ENCODE assay signal across 9 cellular contexts in genomic region chr19:17471410-17472125, GRCh38. TPM values are rescaled to one million over a fixed set of nuclear protein-coding genes. Genes with fewer than 3 reads are reported as not detected.
A peak's percentile ranks its signal among the peaks of the same experiment; 100 is the strongest.
DNase-seq lines count a peak whose midpoint lies in the region; ATAC-seq and TF ChIP-seq lines count a peak whose summit lies in the region.
"Had no signal": no experiment of that assay in that cellular context is flagged by ENCODE, and none has a peak within 500 bp of the region (broad histone marks: within the 10 kb centered on the region; RNA-seq: fewer than 3 reads in every experiment).

No MANE protein-coding gene starts in this region.

- H3K4me1 Mint-ChIP-seq in CD14-positive monocyte: peaks cover 75% of the 10 kb centered on the region
- peaks cover 50% of the 10 kb centered on the region for H3K4me1 Mint-ChIP-seq in nephron progenitor cell

- H3K9me3 Mint-ChIP-seq in CD14-positive monocyte (peaks cover 0 to 4% (median 0%) of the 10 kb centered on the region in 7 donors), nephron progenitor cell (no peaks in the 10 kb centered on the region)

- DNase-seq in CD14-positive monocyte (ENCODE audit: low spot score) (no peak), MG63 (no peak), nephron progenitor cell (no peak), GM19240 (ENCODE audit: insufficient read length, low spot score) (no peak), NCI-H1092 treated with DMSO at 0.1 percent for 48 hours (lab: John Stamatoyannopoulos, UW) (no peak), GF-D8 (lab: John Stamatoyannopoulos, UW) (no peak)
- DNase-seq: nucleus accumbens had no signal

- no peaks in the 10 kb centered on the region for H3K36me3 ChIP-seq in MG63

- peak overlapping the region; percentile 90 for H3K27ac ChIP-seq in cingulate gyrus (ENCODE audit: low read depth, low read length)

- no peaks in the 10 kb centered on the region for H3K27me3 ChIP-seq in MG63

- H3K27me3 Mint-ChIP-seq in CD14-positive monocyte (ENCODE audit: low read depth in 3 of 3) (peaks cover 0 to 2% (median 2%) of the 10 kb centered on the region in 3 donors), nephron progenitor cell (ENCODE audit: low read depth, poor library complexity) (peaks cover 3% of the 10 kb centered on the region)

- H3K9me3 ChIP-seq in MG63: no peaks in the 10 kb centered on the region

- H3K4me3 Mint-ChIP-seq in CD14-positive monocyte: peak overlapping the region; percentile 98 to 99
- peak overlapping the region; percentile 93 for H3K4me3 Mint-ChIP-seq in nephron progenitor cell

- peaks cover 0 to 2% of the 10 kb centered on the region in 2 donors for H3K36me3 Mint-ChIP-seq in CD14-positive monocyte
- peaks cover 4% of the 10 kb centered on the region for H3K36me3 Mint-ChIP-seq in nephron progenitor cell (ENCODE audit: low read depth)

- TF ChIP-seq CTCF in CD14-positive monocyte (IDR thresholded peaks at IDR 0.05) (no peak), nephron progenitor cell (IDR thresholded peaks at IDR 0.05) (no peak)

- intact Hi-C loops in CD14-positive monocyte (cut with micrococcal nuclease): no loop called here

- peak overlapping the region; percentile 72 for H3K4me3 ChIP-seq in MG63

- ATAC-seq in HG03280 (IDR thresholded peaks at IDR 0.05; ENCODE audit: unreplicated experiment): no peak

- peak overlapping the region in 6 of 7 donors; percentile 71 to 97 (median 96) for H3K27ac Mint-ChIP-seq in CD14-positive monocyte
- H3K27ac Mint-ChIP-seq in nephron progenitor cell: no peak overlapping the region

RNA-seq across cellular contexts. Expression of gene SLC27A1, which starts 1.2 kb away (rescaled TPM):
- polyA plus RNA-seq in CD14-positive monocyte: 10 to 100 TPM; 27.1 to 27.6 TPM
- 6.3 and 6.5 TPM in 2 replicates for total RNA-seq in MG63 (2014; rRNA removed; shearing (Covaris generic); ENCODE audit: low replicate concordance)

RNA-seq across cellular contexts. Expression of gene NXNL1, which starts 10.8 kb away (rescaled TPM):
- not detected for polyA plus RNA-seq in CD14-positive monocyte
- total RNA-seq in MG63 (2014; rRNA removed; shearing (Covaris generic); ENCODE audit: low replicate concordance): not detected in 2 replicates

RNA-seq across cellular contexts. Expression of gene TMEM221, which starts 23.1 kb away (rescaled TPM):
- not detected for polyA plus RNA-seq in CD14-positive monocyte
- total RNA-seq in MG63 (2014; rRNA removed; shearing (Covaris generic); ENCODE audit: low replicate concordance): not detected in 2 replicates

RNA-seq across cellular contexts. Expression of gene PGLS, which starts 39.9 kb away (rescaled TPM):
- polyA plus RNA-seq in CD14-positive monocyte: 100 to 1,000 TPM; 141 to 158 TPM
- 87.7 and 149 TPM in 2 replicates for total RNA-seq in MG63 (2014; rRNA removed; shearing (Covaris generic); ENCODE audit: low replicate concordance)

RNA-seq across cellular contexts. Expression of gene MVB12A, which starts 51.7 kb away (rescaled TPM):
- 10 to 100 TPM; 43.2 to 43.7 TPM for polyA plus RNA-seq in CD14-positive monocyte
- total RNA-seq in MG63 (2014; rRNA removed; shearing (Covaris generic); ENCODE audit: low replicate concordance): 28.8 and 78.4 TPM in 2 replicates
